In the genomic region with DNA sequence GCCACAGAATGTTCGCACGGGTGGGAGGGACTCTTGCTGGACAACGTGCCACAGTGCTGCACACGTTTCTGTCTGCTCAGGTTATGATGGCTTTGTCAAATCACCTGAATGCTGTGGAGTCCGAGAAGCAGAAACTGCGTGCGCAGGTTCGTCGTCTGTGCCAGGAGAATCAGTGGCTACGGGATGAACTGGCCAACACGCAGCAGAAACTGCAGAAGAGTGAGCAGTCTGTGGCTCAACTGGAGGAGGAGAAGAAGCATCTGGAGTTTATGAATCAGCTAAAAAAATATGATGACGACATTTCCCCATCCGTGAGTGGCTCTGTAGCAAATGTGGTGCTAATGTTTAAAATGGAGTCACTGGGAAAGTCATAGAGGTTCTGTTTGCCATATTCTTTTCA, we compare ENCODE assay signal across 16 cellular contexts. TPM values are rescaled to one million over a fixed set of nuclear protein-coding genes. Genes with fewer than 3 reads are reported as not detected.
A peak's percentile ranks its signal among the peaks of the same experiment; 100 is the strongest.
DNase-seq lines count a peak whose midpoint lies in the region; ATAC-seq and TF ChIP-seq lines count a peak whose summit lies in the region.
"Had no signal": no experiment of that assay in that cellular context is flagged by ENCODE, and none has a peak within 500 bp of the region (broad histone marks: within the 10 kb centered on the region; RNA-seq: fewer than 3 reads in every experiment).

No MANE protein-coding gene starts in this region.

- peaks cover 77% of the 10 kb centered on the region for H3K4me1 Mint-ChIP-seq in HFFc6 (ENCODE audit: low read depth)

- intact Hi-C loops in dorsolateral prefrontal cortex (cut with DNase I) (no loop called here), left lung (cut with DNase I) (no loop called here), thyroid gland (cut with DNase I) (no loop called here)

- H3K27ac Mint-ChIP-seq in HFFc6: peak overlapping the region; percentile 89
- H3K27ac Mint-ChIP-seq: activated naive CD8-positive, alpha-beta T cell had no signal

- ATAC-seq in left lung: peak; percentile 44

- H3K27me3 ChIP-seq in AG04450 (ENCODE audit: control insufficient read depth, insufficient read depth, low read length): no peaks in the 10 kb centered on the region
- H3K27me3 ChIP-seq in dorsolateral prefrontal cortex: no peaks in the 10 kb centered on the region
- H3K27me3 ChIP-seq in left lung: no peaks in the 10 kb centered on the region
- H3K27me3 ChIP-seq in thyroid gland: no peaks in the 10 kb centered on the region
- H3K27me3 ChIP-seq: Peyer's patch had no signal

- POLR2A ChIA-PET in AG04450 (lab: Yijun Ruan, JAX): interaction anchor here (0.6 to 1.1 kb wide), 2 partner anchors 27 to 239 kb away, joined by 3 read pairs; no protein-coding TSS in a partner anchor

- DNase-seq in AG04450 (ENCODE audit: low read depth, low spot score) (peak; percentile 44), HFFc6 (peak; percentile 74), dorsolateral prefrontal cortex (peak in 5 of 10 donors; percentile 27 to 67 (median 41)), left lung (no peak), NCI-H1105 (lab: John Stamatoyannopoulos, UW) (no peak), thyroid gland (no peak), NCI-H128 (lab: John Stamatoyannopoulos, UW; ENCODE audit: unreplicated experiment) (no peak)
- no peak for DNase-seq in stimulated activated CD4-positive, alpha-beta T cell treated with anti-CD3 and anti-CD28 coated beads, Interleukin-4, amount 100 ng/mL, for 1 hour
- DNase-seq: activated CD8-positive, alpha-beta memory T cell treated with anti-CD3 and anti-CD28 coated beads for 24 hours; AML-193; DMS79 treated with DMSO at 0.1 percent for 48 hours; NCI-H1105 treated with DMSO at 0.1 percent for 48 hours; NCI-H510A treated with DMSO at 0.1 percent for 48 hours; Peyer's patch had no signal

- H3K27me3 Mint-ChIP-seq in HFFc6 (ENCODE audit: insufficient read depth): peaks cover 3% of the 10 kb centered on the region
- H3K27me3 Mint-ChIP-seq: activated naive CD8-positive, alpha-beta T cell had no signal

- H3K27ac ChIP-seq in AG04450 (ENCODE audit: low read depth, low read length): peak overlapping the region; percentile 63
- H3K27ac ChIP-seq in dorsolateral prefrontal cortex: peak overlapping the region in 40 of 59 donors; percentile 0 to 89 (median 50)
- no peak overlapping the region for H3K27ac ChIP-seq in left lung
- no peak overlapping the region for H3K27ac ChIP-seq in thyroid gland
- H3K27ac ChIP-seq: parathyroid adenoma, Peyer's patch had no signal

- peak overlapping the region; percentile 58 for H3K4me3 Mint-ChIP-seq in HFFc6
- H3K4me3 Mint-ChIP-seq: activated naive CD8-positive, alpha-beta T cell had no signal

- TF ChIP-seq POLR2A in thyroid gland (IDR thresholded peaks at IDR 0.05): no peak

- H3K36me3 ChIP-seq in left lung (peaks cover 3 to 83% of the 10 kb centered on the region in 2 donors), thyroid gland (peaks cover 56 to 67% of the 10 kb centered on the region in 2 donors)

- no peak overlapping the region for H3K4me3 ChIP-seq in AG04450 (ENCODE audit: low read depth, low read length)
- H3K4me3 ChIP-seq in dorsolateral prefrontal cortex: no peak overlapping the region
- H3K4me3 ChIP-seq in left lung: no peak overlapping the region
- no peak overlapping the region for H3K4me3 ChIP-seq in thyroid gland (replicated peaks in 1 of 3)
- H3K4me3 ChIP-seq: Peyer's patch had no signal

- no peaks in the 10 kb centered on the region for H3K9me3 Mint-ChIP-seq in HFFc6

- H3K9me3 ChIP-seq in AG04450 (ENCODE audit: control insufficient read depth, insufficient read depth, low read length) (no peaks in the 10 kb centered on the region; the same call in 1 of the 2 replicates), left lung (no peaks in the 10 kb centered on the region), thyroid gland (no peaks in the 10 kb centered on the region)
- H3K9me3 ChIP-seq: Peyer's patch had no signal

- TF ChIP-seq CTCF in AG04450 (IDR thresholded peaks at IDR 0.05; ENCODE audit: low read depth, low read length): no peak
- TF ChIP-seq CTCF in HFFc6 (IDR thresholded peaks at IDR 0.05): no peak
- TF ChIP-seq CTCF in dorsolateral prefrontal cortex (IDR thresholded peaks at IDR 0.05 in 54 of 56, conservative IDR thresholded peaks at IDR 0.05 in 2 of 56; ENCODE audit: low read depth in 1 of 56, partially characterized antibody in 56 of 56): no peak
- no peak for TF ChIP-seq CTCF in left lung (IDR thresholded peaks at IDR 0.05)
- no peak for TF ChIP-seq CTCF in thyroid gland (IDR thresholded peaks at IDR 0.05)

- WGBS in thyroid gland, 2 donors: 90 to 93% methylated on average over 13 of the region's 13 CpGs

- H3K36me3 Mint-ChIP-seq in HFFc6 (ENCODE audit: low read depth): peaks cover 53% of the 10 kb centered on the region

- H3K4me1 ChIP-seq in left lung (peaks cover 14 to 53% of the 10 kb centered on the region in 2 donors), thyroid gland (peaks cover 15 to 16% of the 10 kb centered on the region in 2 donors)

- CTCF ChIA-PET in AG04450 (lab: Charles Lee): interaction anchor here (0.6 to 1.0 kb wide), 3 partner anchors 11 to 23 kb away, joined by 3 to 4 read pairs (median 3); no protein-coding TSS in a partner anchor

RNA-seq across cellular contexts. Expression of a gene that starts 28.5 kb away (rescaled TPM):
- polyA plus RNA-seq in AG04450 (2011; rRNA removed): 126 and 160 TPM in 2 replicates
- 134 and 150 TPM in 2 replicates for polyA minus RNA-seq in AG04450 (2011; rRNA and poly(A)+ RNA removed)
- total RNA-seq in HFFc6 (2021; fragmentation: NEBNext Ultra II Directional; extraction: Animal tissue kit (Norgen Biotek cat#: 25700)): 100 to 1,000 TPM; 179 to 204 (median 189) TPM
- total RNA-seq in dorsolateral prefrontal cortex: 100 to 1,000 TPM; 362 to 692 (median 542) TPM
- total RNA-seq in left lung: 100 to 1,000 TPM; 152 to 167 TPM
- 100 to 1,000 TPM; 236 to 340 (median 281) TPM for total RNA-seq in thyroid gland

RNA-seq across cellular contexts. Expression of a gene that starts 57.8 kb away (rescaled TPM):
- polyA plus RNA-seq in AG04450 (2011; rRNA removed): 4.3 and 4.8 TPM in 2 replicates
- 2.8 and 3.2 TPM in 2 replicates for polyA minus RNA-seq in AG04450 (2011; rRNA and poly(A)+ RNA removed)
- 10 to 100 TPM in 5 of 6 experiments, 1 to 10 TPM in 1; 7.3 to 15.7 (median 13.4) TPM for total RNA-seq in HFFc6 (2021; fragmentation: NEBNext Ultra II Directional; extraction: Animal tissue kit (Norgen Biotek cat#: 25700))
- total RNA-seq in dorsolateral prefrontal cortex: 10 to 100 TPM in 58 of 120 experiments, 1 to 10 TPM in 62; 4.7 to 19.1 (median 9.9) TPM
- 10 to 100 TPM in 1 of 2 donors, 1 to 10 TPM in 1; 9.2 to 10.7 TPM for total RNA-seq in left lung
- total RNA-seq in thyroid gland: 10 to 100 TPM in 1 of 4 donors, 1 to 10 TPM in 3; 3.3 to 15.7 (median 7.9) TPM

RNA-seq across cellular contexts. Expression of a gene that starts 58.1 kb away (rescaled TPM):
- polyA plus RNA-seq in AG04450 (2011; rRNA removed): 77.5 and 78.6 TPM in 2 replicates
- 26.4 and 30.1 TPM in 2 replicates for polyA minus RNA-seq in AG04450 (2011; rRNA and poly(A)+ RNA removed)
- total RNA-seq in HFFc6 (2021; fragmentation: NEBNext Ultra II Directional; extraction: Animal tissue kit (Norgen Biotek cat#: 25700)): 10 to 100 TPM; 40.9 to 47.7 (median 42.1) TPM
- 100 to 1,000 TPM in 87 of 120 experiments, 10 to 100 TPM in 33; 71.0 to 188 (median 111) TPM for total RNA-seq in dorsolateral prefrontal cortex
- total RNA-seq in left lung: 10 to 100 TPM; 42.8 to 57.4 TPM
- 100 to 1,000 TPM; 113 to 167 (median 131) TPM for total RNA-seq in thyroid gland

Comparison
In these comparisons a context has a peak if more than half of its experiments do, and no peak if none do; other contexts are left out.
1. DNase-seq: peak in AG04450 (single experiment) and HFFc6 (single experiment); none in left lung (0 of 2), NCI-H1105 (single experiment), thyroid gland (0 of 2), stimulated activated CD4-positive, alpha-beta T cell treated with anti-CD3 and anti-CD28 coated beads, Interleukin-4, amount 100 ng/mL, for 1 hour (single experiment) and NCI-H128 (single experiment).
2. H3K27ac ChIP-seq: peak in AG04450 (single experiment) and dorsolateral prefrontal cortex (40 of 59); none in left lung (0 of 2) and thyroid gland (0 of 3).